8 cellular contexts compared by ENCODE assay signal in genomic region chr11:3807856-3808845, GRCh38. TPM values are rescaled to one million over a fixed set of nuclear protein-coding genes. Genes with fewer than 3 reads are reported as not detected.
DNase-seq lines count a peak whose midpoint lies in the region; ATAC-seq and TF ChIP-seq lines count a peak whose summit lies in the region.

Gene PGAP2 (plus strand): TSS chr11:3808560. CDS start chr11:3811260, 2,700 bp downstream.

- 3 to 6% (median 3%) methylated on average over 48 to 53 of the region's 53 CpGs for WGBS in psoas muscle, 3 donors

- TF ChIP-seq CTCF in LNCAP (IDR thresholded peaks at IDR 0.05) (peak; percentile 56), psoas muscle (IDR thresholded peaks at IDR 0.05) (peak; percentile 55)

- H3K27ac ChIP-seq in psoas muscle: no peak within 1 kb of the TSS

- H3K36me3 ChIP-seq in psoas muscle (ENCODE audit: insufficient read depth in 1 of 2, low read depth in 1 of 2): no peaks in the 10 kb centered on the region

- intact Hi-C loops in left ventricle myocardium superior (cut with micrococcal nuclease) (no loop called here), psoas muscle (cut with DNase I) (no loop called here)

- no peaks in the 10 kb centered on the region for H3K9me3 ChIP-seq in psoas muscle

- peak within 1 kb of the TSS; percentile 78 for H3K4me3 ChIP-seq in psoas muscle

- H3K4me1 ChIP-seq in psoas muscle: peaks cover 13% of the 10 kb centered on the region

- DNase-seq in DMS53 treated with DMSO at 0.1 percent for 48 hours (lab: John Stamatoyannopoulos, UW; ENCODE audit: unreplicated experiment): peak; percentile 80
- DNase-seq in SKM-1 treated with dmso at 0.1 percent for 144 hours (lab: John Stamatoyannopoulos, UW; ENCODE audit: unreplicated experiment): peak; percentile 64
- DNase-seq in amniotic epithelial cell (ENCODE audit: low read depth): peak; percentile 41
- peak; percentile 84 for DNase-seq in left ventricle myocardium superior
- DNase-seq in psoas muscle: peak; percentile 60 to 75
- DNase-seq in foreskin melanocyte: no peak

- ATAC-seq in GM21529 (IDR thresholded peaks at IDR 0.05; ENCODE audit: unreplicated experiment): peak; percentile 73
- peak; percentile 76 for ATAC-seq in left ventricle myocardium superior
- peak; percentile 62 to 76 (median 74) for ATAC-seq in psoas muscle

- H3K27me3 ChIP-seq in psoas muscle (ENCODE audit: insufficient read depth in 3 of 3, low read length in 2 of 3): no peaks in the 10 kb centered on the region

RNA-seq across cellular contexts. Expression of gene PGAP2, which starts in this region (rescaled TPM):
- total RNA-seq in left ventricle myocardium superior (19.6 TPM), psoas muscle (10 to 100 TPM in 1 of 4 donors, 1 to 10 TPM in 3; 4.5 to 14.5 (median 7.7) TPM)
- polyA plus RNA-seq in psoas muscle: 10 to 100 TPM in 1 of 3 donors, 1 to 10 TPM in 2; 6.0 to 12.5 (median 6.0) TPM
